ENCODE assay signal across 1 cellular context in genomic region chr11:2839395-2839941, GRCh38.
A peak's percentile ranks its signal among the peaks of the same experiment; 100 is the strongest.
TF ChIP-seq lines count a peak whose summit lies in the region.

No MANE protein-coding gene starts in this region.

TF ChIP-seq in HepG2, 621 proteins besides CTCF, POLR2A, EP300 and RAD21 (continued from another document):
- TF ChIP-seq, protein P1, sequence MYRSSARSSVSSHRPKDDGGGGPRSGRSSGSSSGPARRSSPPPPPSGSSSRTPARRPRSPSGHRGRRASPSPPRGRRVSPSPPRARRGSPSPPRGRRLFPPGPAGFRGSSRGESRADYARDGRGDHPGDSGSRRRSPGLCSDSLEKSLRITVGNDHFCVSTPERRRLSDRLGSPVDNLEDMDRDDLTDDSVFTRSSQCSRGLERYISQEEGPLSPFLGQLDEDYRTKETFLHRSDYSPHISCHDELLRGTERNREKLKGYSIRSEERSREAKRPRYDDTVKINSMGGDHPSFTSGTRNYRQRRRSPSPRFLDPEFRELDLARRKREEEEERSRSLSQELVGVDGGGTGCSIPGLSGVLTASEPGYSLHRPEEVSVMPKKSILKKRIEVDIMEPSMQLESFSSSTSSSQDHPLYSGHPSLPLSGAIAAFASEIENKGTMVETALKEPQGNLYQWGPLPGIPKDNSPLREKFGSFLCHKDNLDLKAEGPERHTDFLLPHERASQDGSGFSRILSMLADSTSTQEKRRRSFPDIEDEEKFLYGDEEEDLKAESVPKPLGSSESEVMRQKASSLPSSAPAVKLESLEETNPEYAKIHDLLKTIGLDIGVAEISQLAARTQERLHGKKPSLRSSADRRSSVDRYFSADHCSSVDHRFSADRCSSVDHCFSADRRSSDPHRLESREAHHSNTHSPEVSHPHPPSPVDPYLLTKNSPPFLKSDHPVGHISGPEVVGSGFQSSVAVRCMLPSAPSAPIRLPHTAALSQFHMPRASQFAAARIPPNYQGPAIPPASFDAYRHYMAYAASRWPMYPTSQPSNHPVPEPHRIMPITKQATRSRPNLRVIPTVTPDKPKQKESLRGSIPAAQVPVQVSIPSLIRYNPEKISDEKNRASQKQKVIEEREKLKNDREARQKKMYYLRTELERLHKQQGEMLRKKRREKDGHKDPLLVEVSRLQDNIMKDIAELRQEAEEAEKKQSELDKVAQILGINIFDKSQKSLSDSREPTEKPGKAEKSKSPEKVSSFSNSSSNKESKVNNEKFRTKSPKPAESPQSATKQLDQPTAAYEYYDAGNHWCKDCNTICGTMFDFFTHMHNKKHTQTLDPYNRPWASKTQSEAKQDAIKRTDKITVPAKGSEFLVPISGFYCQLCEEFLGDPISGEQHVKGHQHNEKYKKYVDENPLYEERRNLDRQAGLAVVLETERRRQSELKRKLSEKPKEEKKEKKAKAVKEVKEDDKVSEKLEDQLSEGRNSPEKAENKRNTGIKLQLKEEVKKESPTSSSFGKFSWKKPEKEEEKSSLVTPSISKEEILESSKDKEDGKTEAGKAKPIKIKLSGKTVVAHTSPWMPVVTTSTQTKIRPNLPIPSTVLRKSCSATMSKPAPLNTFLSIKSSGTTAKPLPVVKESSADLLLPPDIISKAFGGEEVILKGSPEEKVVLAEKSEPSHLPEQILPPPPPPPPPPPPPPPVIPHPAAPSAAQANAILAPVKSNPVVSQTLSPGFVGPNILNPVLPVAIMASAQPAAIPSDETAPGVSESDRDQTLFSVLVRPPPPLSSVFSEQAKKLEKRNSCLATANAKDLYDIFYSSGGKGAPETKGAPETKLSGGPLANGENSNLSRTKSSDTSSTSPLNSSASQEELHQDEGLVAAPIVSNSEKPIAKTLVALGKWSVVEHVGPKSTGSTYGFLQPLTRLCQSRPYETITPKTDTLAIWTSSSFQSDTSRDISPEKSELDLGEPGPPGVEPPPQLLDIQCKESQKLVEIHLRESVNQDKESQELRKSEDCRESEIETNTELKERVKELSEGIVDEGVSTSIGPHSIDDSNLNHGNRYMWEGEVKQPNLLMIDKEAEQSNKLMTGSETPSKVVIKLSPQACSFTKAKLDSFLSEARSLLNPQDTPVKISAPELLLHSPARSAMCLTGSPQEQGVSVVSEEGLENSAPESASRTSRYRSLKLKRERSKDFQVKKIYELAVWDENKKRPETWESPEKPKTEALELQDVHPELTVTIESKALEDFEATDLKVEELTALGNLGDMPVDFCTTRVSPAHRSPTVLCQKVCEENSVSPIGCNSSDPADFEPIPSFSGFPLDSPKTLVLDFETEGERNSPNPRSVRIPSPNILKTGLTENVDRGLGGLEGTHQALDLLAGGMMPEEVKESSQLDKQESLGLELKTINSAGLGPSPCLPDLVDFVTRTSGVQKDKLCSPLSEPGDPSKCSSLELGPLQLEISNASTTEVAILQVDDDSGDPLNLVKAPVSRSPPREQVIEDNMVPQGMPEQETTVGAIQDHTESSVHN (CRISPR knock-in tag; IDR thresholded peaks at IDR 0.05), result no peak
- no peak for TF ChIP-seq RFX1 (IDR thresholded peaks at IDR 0.05)
- no peak for TF ChIP-seq NFIC (IDR thresholded peaks at IDR 0.05; ENCODE audit: low read length)
- no peak for TF ChIP-seq GPN1 (CRISPR knock-in tag; IDR thresholded peaks at IDR 0.05; ENCODE audit: borderline replicate concordance)
- TF ChIP-seq KDM5B (CRISPR knock-in tag; IDR thresholded peaks at IDR 0.05; ENCODE audit: borderline replicate concordance), result no peak; the same call in 1 of the 2 replicates
- TF ChIP-seq, protein P2, sequence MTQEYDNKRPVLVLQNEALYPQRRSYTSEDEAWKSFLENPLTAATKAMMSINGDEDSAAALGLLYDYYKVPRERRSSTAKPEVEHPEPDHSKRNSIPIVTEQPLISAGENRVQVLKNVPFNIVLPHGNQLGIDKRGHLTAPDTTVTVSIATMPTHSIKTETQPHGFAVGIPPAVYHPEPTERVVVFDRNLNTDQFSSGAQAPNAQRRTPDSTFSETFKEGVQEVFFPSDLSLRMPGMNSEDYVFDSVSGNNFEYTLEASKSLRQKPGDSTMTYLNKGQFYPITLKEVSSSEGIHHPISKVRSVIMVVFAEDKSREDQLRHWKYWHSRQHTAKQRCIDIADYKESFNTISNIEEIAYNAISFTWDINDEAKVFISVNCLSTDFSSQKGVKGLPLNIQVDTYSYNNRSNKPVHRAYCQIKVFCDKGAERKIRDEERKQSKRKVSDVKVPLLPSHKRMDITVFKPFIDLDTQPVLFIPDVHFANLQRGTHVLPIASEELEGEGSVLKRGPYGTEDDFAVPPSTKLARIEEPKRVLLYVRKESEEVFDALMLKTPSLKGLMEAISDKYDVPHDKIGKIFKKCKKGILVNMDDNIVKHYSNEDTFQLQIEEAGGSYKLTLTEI (CRISPR knock-in tag; conservative IDR thresholded peaks at IDR 0.05), result no peak
- TF ChIP-seq MLLT10 (CRISPR knock-in tag; IDR thresholded peaks at IDR 0.05), result no peak
- TF ChIP-seq ZNF598 (CRISPR knock-in tag; IDR thresholded peaks at IDR 0.05; ENCODE audit: borderline replicate concordance), result 0 out of 2 replicates have a peak, but pooled peaks have one; percentile 30
- no peak for TF ChIP-seq PCBP2 (optimal IDR thresholded peaks at IDR 0.05; ENCODE audit: low read depth, low read length, poor library complexity, severe bottlenecking)
- TF ChIP-seq KDM3A (CRISPR knock-in tag; IDR thresholded peaks at IDR 0.05; ENCODE audit: low read depth), result no peak
- no peak for TF ChIP-seq ZNF546 (CRISPR knock-in tag; conservative IDR thresholded peaks at IDR 0.05)
- no peak for TF ChIP-seq SIN3B (IDR thresholded peaks at IDR 0.05; ENCODE audit: low read length)
- no peak for TF ChIP-seq ZNF678 (CRISPR knock-in tag; IDR thresholded peaks at IDR 0.05)
- TF ChIP-seq ZSCAN20 (CRISPR knock-in tag; IDR thresholded peaks at IDR 0.05; ENCODE audit: borderline replicate concordance), result no peak
- no peak for TF ChIP-seq DNMT1 (CRISPR knock-in tag; IDR thresholded peaks at IDR 0.05)
- no peak for TF ChIP-seq ZNF468 (CRISPR knock-in tag; IDR thresholded peaks at IDR 0.05)
- TF ChIP-seq TRIM22 (IDR thresholded peaks at IDR 0.05), result no peak
- no peak for TF ChIP-seq BORCS8-MEF2B (CRISPR knock-in tag; IDR thresholded peaks at IDR 0.05)
- TF ChIP-seq ZBTB38 (CRISPR knock-in tag; IDR thresholded peaks at IDR 0.05), result no peak
- TF ChIP-seq GFI1 (CRISPR knock-in tag; IDR thresholded peaks at IDR 0.05; ENCODE audit: borderline replicate concordance), result no peak
- TF ChIP-seq, protein P3, sequence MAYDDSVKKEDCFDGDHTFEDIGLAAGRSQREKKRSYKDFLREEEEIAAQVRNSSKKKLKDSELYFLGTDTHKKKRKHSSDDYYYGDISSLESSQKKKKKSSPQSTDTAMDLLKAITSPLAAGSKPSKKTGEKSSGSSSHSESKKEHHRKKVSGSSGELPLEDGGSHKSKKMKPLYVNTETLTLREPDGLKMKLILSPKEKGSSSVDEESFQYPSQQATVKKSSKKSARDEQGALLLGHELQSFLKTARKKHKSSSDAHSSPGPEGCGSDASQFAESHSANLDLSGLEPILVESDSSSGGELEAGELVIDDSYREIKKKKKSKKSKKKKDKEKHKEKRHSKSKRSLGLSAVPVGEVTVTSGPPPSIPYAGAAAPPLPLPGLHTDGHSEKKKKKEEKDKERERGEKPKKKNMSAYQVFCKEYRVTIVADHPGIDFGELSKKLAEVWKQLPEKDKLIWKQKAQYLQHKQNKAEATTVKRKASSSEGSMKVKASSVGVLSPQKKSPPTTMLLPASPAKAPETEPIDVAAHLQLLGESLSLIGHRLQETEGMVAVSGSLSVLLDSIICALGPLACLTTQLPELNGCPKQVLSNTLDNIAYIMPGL (CRISPR knock-in tag; IDR thresholded peaks at IDR 0.05; ENCODE audit: borderline replicate concordance in 1 of 2, low read depth in 1 of 2), result no peak
- no peak for TF ChIP-seq MEF2D (CRISPR knock-in tag; IDR thresholded peaks at IDR 0.05)
- no peak for TF ChIP-seq ZFP36L2 (CRISPR knock-in tag; IDR thresholded peaks at IDR 0.05)
- no peak for TF ChIP-seq ARNT (IDR thresholded peaks at IDR 0.05)
- peak; percentile 42; the same call in 1 of the 2 replicates for TF ChIP-seq ZFP91 (CRISPR knock-in tag; IDR thresholded peaks at IDR 0.05; ENCODE audit: borderline replicate concordance)
